ENCODE assay signal across 1 cellular context in the genomic region with DNA sequence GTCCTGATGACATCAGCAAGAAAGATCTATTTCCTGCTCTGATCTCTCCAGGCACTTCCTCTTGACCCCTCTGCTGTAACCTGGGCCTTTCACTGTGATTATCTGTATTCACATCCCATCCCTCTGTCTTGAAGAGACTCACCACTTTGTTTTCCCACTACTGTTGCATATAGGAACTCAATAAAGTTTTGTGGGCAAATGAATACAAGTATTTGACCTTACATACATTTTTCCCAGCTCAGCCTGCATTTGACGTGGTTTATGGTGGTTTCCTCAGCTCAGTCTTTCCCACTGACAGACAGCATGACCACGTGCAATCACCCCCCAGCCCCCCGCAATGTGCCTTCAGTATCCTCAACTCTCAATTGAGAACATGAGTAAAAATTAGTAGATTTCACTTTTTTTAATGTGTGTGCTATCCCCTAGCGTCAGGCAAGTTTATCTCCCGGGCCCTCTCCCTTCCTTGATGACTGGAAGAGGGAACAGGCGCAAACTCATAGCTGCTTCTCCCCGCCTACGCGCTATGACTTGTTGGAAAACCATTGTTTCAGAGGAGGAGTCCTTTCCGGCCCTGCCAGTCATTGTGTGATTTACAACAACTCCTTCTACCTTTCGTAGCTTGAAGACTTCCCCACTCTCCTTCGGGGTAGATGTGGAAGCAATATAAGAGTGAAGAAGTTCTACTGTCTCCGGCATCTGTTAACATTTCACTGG.
TF ChIP-seq lines count a peak whose summit lies in the region.

No MANE protein-coding gene starts in this region.

TF ChIP-seq in GM12878, 131 proteins besides CTCF, POLR2A, EP300 and RAD21:
- TF ChIP-seq SPI1 (IDR thresholded peaks at IDR 0.05; ENCODE audit: borderline replicate concordance, insufficient read depth, low read depth, low read length) (0 out of 2 replicates have a peak, but pooled peaks have one; percentile 23), POLR2AphosphoS5 (IDR thresholded peaks at IDR 0.05; ENCODE audit: low read length) (no peak), STAT3 (IDR thresholded peaks at IDR 0.05; ENCODE audit: low read depth, low read length) (no peak)
- TF ChIP-seq, protein P1, sequence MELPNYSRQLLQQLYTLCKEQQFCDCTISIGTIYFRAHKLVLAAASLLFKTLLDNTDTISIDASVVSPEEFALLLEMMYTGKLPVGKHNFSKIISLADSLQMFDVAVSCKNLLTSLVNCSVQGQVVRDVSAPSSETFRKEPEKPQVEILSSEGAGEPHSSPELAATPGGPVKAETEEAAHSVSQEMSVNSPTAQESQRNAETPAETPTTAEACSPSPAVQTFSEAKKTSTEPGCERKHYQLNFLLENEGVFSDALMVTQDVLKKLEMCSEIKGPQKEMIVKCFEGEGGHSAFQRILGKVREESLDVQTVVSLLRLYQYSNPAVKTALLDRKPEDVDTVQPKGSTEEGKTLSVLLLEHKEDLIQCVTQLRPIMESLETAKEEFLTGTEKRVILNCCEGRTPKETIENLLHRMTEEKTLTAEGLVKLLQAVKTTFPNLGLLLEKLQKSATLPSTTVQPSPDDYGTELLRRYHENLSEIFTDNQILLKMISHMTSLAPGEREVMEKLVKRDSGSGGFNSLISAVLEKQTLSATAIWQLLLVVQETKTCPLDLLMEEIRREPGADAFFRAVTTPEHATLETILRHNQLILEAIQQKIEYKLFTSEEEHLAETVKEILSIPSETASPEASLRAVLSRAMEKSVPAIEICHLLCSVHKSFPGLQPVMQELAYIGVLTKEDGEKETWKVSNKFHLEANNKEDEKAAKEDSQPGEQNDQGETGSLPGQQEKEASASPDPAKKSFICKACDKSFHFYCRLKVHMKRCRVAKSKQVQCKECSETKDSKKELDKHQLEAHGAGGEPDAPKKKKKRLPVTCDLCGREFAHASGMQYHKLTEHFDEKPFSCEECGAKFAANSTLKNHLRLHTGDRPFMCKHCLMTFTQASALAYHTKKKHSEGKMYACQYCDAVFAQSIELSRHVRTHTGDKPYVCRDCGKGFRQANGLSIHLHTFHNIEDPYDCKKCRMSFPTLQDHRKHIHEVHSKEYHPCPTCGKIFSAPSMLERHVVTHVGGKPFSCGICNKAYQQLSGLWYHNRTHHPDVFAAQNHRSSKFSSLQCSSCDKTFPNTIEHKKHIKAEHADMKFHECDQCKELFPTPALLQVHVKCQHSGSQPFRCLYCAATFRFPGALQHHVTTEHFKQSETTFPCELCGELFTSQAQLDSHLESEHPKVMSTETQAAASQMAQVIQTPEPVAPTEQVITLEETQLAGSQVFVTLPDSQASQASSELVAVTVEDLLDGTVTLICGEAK (IDR thresholded peaks at IDR 0.05; ENCODE audit: borderline replicate concordance): peak; percentile 53; the same call in 1 of the 2 replicates
TF ChIP-seq in GM12878: peak in this region for 2.
